8 cellular contexts compared by ENCODE assay signal in genomic region chr12:76779310-76779709, GRCh38. TPM values are rescaled to one million over a fixed set of nuclear protein-coding genes. Genes with fewer than 3 reads are reported as not detected.
DNase-seq lines count a peak whose midpoint lies in the region; ATAC-seq and TF ChIP-seq lines count a peak whose summit lies in the region.
"Not testable (repeated sequence)": the region's sequence is repeated elsewhere in the genome, so short reads cannot be mapped to it uniquely, and the experiment has no call there.

No MANE protein-coding gene starts in this region.

- H3K4me3 ChIP-seq in CD4-positive, CD25-positive, alpha-beta regulatory T cell (ENCODE audit: low read depth, low read length), result not testable (repeated sequence)

- not testable (repeated sequence) for H3K27me3 Mint-ChIP-seq in CD4-positive, CD25-positive, alpha-beta regulatory T cell; activated CD4-positive, alpha-beta memory T cell treated with anti-CD3 and anti-CD28 coated beads for 36 hours; activated T-helper 17 cell treated with anti-CD3 and anti-CD28 coated beads, Interleukin-2, amount 50 U/mL, for 72 hours; activated naive CD8-positive, alpha-beta T cell; chondrocyte (ENCODE audit: low read depth); natural killer cell (ENCODE audit: low read depth in 2 of 2); progenitor cell of endocrine pancreas; stimulated activated memory B cell treated with anti-CD40 and anti-IgM and Interleukin-4, amounts not matched to agents 10 μg/mL and 1 μg/mL and 100 μg/mL, for 72 hours

- peaks cover 47 to 87% (median 57%) of the 10 kb centered on the region in 4 donors for H3K4me1 Mint-ChIP-seq in CD4-positive, CD25-positive, alpha-beta regulatory T cell
- H3K4me1 Mint-ChIP-seq in activated CD4-positive, alpha-beta memory T cell treated with anti-CD3 and anti-CD28 coated beads for 36 hours (ENCODE audit: low read depth), result peaks cover 61% of the 10 kb centered on the region
- peaks cover 50% of the 10 kb centered on the region for H3K4me1 Mint-ChIP-seq in activated T-helper 17 cell treated with anti-CD3 and anti-CD28 coated beads, Interleukin-2, amount 50 U/mL, for 72 hours
- H3K4me1 Mint-ChIP-seq in activated naive CD8-positive, alpha-beta T cell (ENCODE audit: low read depth), result peaks cover 80% of the 10 kb centered on the region
- H3K4me1 Mint-ChIP-seq in chondrocyte (ENCODE audit: low read depth) (peaks cover 69% of the 10 kb centered on the region), natural killer cell (peaks cover 75 to 76% of the 10 kb centered on the region in 2 donors)
- not testable (repeated sequence) for H3K4me1 Mint-ChIP-seq in progenitor cell of endocrine pancreas (ENCODE audit: low read depth)
- peaks cover 71% of the 10 kb centered on the region for H3K4me1 Mint-ChIP-seq in stimulated activated memory B cell treated with anti-CD40 and anti-IgM and Interleukin-4, amounts not matched to agents 10 μg/mL and 1 μg/mL and 100 μg/mL, for 72 hours

- H3K4me1 ChIP-seq in CD4-positive, CD25-positive, alpha-beta regulatory T cell (ENCODE audit: control insufficient read depth, insufficient read depth, low read length, poor library complexity, severe bottlenecking), result not testable (repeated sequence)

- not testable (repeated sequence) for ATAC-seq in CD4-positive, CD25-positive, alpha-beta regulatory T cell (ENCODE audit: low read depth in 2 of 2); natural killer cell; stimulated activated memory B cell treated with anti-CD40 and anti-IgM and Interleukin-4, amounts not matched to agents 10 μg/mL and 1 μg/mL and 100 μg/mL, for 72 hours
- ATAC-seq in activated T-helper 17 cell treated with anti-CD3 and anti-CD28 coated beads, Interleukin-2, amount 50 U/mL, for 72 hours (replicated peaks), result peak; percentile 52

- peaks cover 39% of the 10 kb centered on the region for H3K36me3 Mint-ChIP-seq in CD4-positive, CD25-positive, alpha-beta regulatory T cell
- H3K36me3 Mint-ChIP-seq in activated CD4-positive, alpha-beta memory T cell treated with anti-CD3 and anti-CD28 coated beads for 36 hours; activated naive CD8-positive, alpha-beta T cell; chondrocyte (ENCODE audit: low read depth); natural killer cell; progenitor cell of endocrine pancreas (ENCODE audit: insufficient read depth): not testable (repeated sequence)
- H3K36me3 Mint-ChIP-seq in activated T-helper 17 cell treated with anti-CD3 and anti-CD28 coated beads, Interleukin-2, amount 50 U/mL, for 72 hours (ENCODE audit: low read depth), result peaks cover 21% of the 10 kb centered on the region
- peaks cover 45% of the 10 kb centered on the region for H3K36me3 Mint-ChIP-seq in stimulated activated memory B cell treated with anti-CD40 and anti-IgM and Interleukin-4, amounts not matched to agents 10 μg/mL and 1 μg/mL and 100 μg/mL, for 72 hours

- H3K27ac ChIP-seq in CD4-positive, CD25-positive, alpha-beta regulatory T cell (ENCODE audit: insufficient read depth, low read length, poor library complexity, severe bottlenecking), result not testable (repeated sequence)

- peak overlapping the region in 2 of 3 donors; percentile 25 to 60 for H3K27ac Mint-ChIP-seq in CD4-positive, CD25-positive, alpha-beta regulatory T cell
- H3K27ac Mint-ChIP-seq in activated CD4-positive, alpha-beta memory T cell treated with anti-CD3 and anti-CD28 coated beads for 36 hours, result peak overlapping the region; percentile 34
- H3K27ac Mint-ChIP-seq in activated T-helper 17 cell treated with anti-CD3 and anti-CD28 coated beads, Interleukin-2, amount 50 U/mL, for 72 hours, result peak overlapping the region; percentile 63
- H3K27ac Mint-ChIP-seq in activated naive CD8-positive, alpha-beta T cell, result peak overlapping the region; percentile 51
- H3K27ac Mint-ChIP-seq in chondrocyte (ENCODE audit: unreplicated experiment), result peak overlapping the region; percentile 43
- peak overlapping the region; percentile 37 to 44 for H3K27ac Mint-ChIP-seq in natural killer cell
- H3K27ac Mint-ChIP-seq in progenitor cell of endocrine pancreas, result peak overlapping the region; percentile 58
- H3K27ac Mint-ChIP-seq in stimulated activated memory B cell treated with anti-CD40 and anti-IgM and Interleukin-4, amounts not matched to agents 10 μg/mL and 1 μg/mL and 100 μg/mL, for 72 hours, result peak overlapping the region; percentile 56

- H3K9me3 Mint-ChIP-seq in CD4-positive, CD25-positive, alpha-beta regulatory T cell; activated T-helper 17 cell treated with anti-CD3 and anti-CD28 coated beads, Interleukin-2, amount 50 U/mL, for 72 hours; activated naive CD8-positive, alpha-beta T cell (ENCODE audit: low read depth); chondrocyte (ENCODE audit: low read depth); natural killer cell; stimulated activated memory B cell treated with anti-CD40 and anti-IgM and Interleukin-4, amounts not matched to agents 10 μg/mL and 1 μg/mL and 100 μg/mL, for 72 hours: not testable (repeated sequence)
- peaks cover 14% of the 10 kb centered on the region for H3K9me3 Mint-ChIP-seq in activated CD4-positive, alpha-beta memory T cell treated with anti-CD3 and anti-CD28 coated beads for 36 hours
- peaks cover 10% of the 10 kb centered on the region for H3K9me3 Mint-ChIP-seq in progenitor cell of endocrine pancreas (ENCODE audit: low read depth)

- not testable (repeated sequence) for H3K36me3 ChIP-seq in CD4-positive, CD25-positive, alpha-beta regulatory T cell (ENCODE audit: control insufficient read depth, insufficient read depth, low read length)

- not testable (repeated sequence) for TF ChIP-seq CTCF in chondrocyte (IDR thresholded peaks at IDR 0.05); natural killer cell (IDR thresholded peaks at IDR 0.05); progenitor cell of endocrine pancreas (IDR thresholded peaks at IDR 0.05; ENCODE audit: unreplicated experiment)

- not testable (repeated sequence) for H3K4me3 Mint-ChIP-seq in CD4-positive, CD25-positive, alpha-beta regulatory T cell; activated CD4-positive, alpha-beta memory T cell treated with anti-CD3 and anti-CD28 coated beads for 36 hours; activated naive CD8-positive, alpha-beta T cell; chondrocyte (ENCODE audit: unreplicated experiment); natural killer cell; progenitor cell of endocrine pancreas (ENCODE audit: low read depth); stimulated activated memory B cell treated with anti-CD40 and anti-IgM and Interleukin-4, amounts not matched to agents 10 μg/mL and 1 μg/mL and 100 μg/mL, for 72 hours
- peak overlapping the region; percentile 54 for H3K4me3 Mint-ChIP-seq in activated T-helper 17 cell treated with anti-CD3 and anti-CD28 coated beads, Interleukin-2, amount 50 U/mL, for 72 hours

- H3K9me3 ChIP-seq in CD4-positive, CD25-positive, alpha-beta regulatory T cell (ENCODE audit: control insufficient read depth in 2 of 2, low read length in 2 of 2), result not testable (repeated sequence)

- intact Hi-C loops in activated CD4-positive, alpha-beta memory T cell treated with anti-CD3 and anti-CD28 coated beads for 36 hours (cut with micrococcal nuclease); natural killer cell (cut with micrococcal nuclease): not testable (repeated sequence)

- CTCF ChIA-PET in activated CD4-positive, alpha-beta memory T cell treated with anti-CD3 and anti-CD28 coated beads for 36 hours (lab: Charles Lee), result not testable (repeated sequence)

- not testable (repeated sequence) for DNase-seq in CD4-positive, CD25-positive, alpha-beta regulatory T cell; activated CD4-positive, alpha-beta memory T cell treated with anti-CD3 and anti-CD28 coated beads for 36 hours; chondrocyte (ENCODE audit: low spot score); natural killer cell; progenitor cell of endocrine pancreas (ENCODE audit: low spot score, unreplicated experiment)

- not testable (repeated sequence) for H3K27me3 ChIP-seq in CD4-positive, CD25-positive, alpha-beta regulatory T cell (ENCODE audit: control insufficient read depth, insufficient read depth, low read length)

- POLR2A ChIA-PET in activated CD4-positive, alpha-beta memory T cell treated with anti-CD3 and anti-CD28 coated beads for 36 hours (lab: Charles Lee), result not testable (repeated sequence)

RNA-seq across cellular contexts. Expression of gene ZDHHC17, which starts 15.4 kb away (rescaled TPM):
- total RNA-seq in CD4-positive, CD25-positive, alpha-beta regulatory T cell, result 51.2 TPM
- polyA plus RNA-seq in CD4-positive, CD25-positive, alpha-beta regulatory T cell, result 10 to 100 TPM in 3 of 4 donors, 1 to 10 TPM in 1; 9.4 to 16.3 (median 12.9) TPM
- total RNA-seq in activated CD4-positive, alpha-beta memory T cell treated with anti-CD3 and anti-CD28 coated beads for 36 hours, result 10 to 100 TPM; 18.8 to 20.0 TPM
- total RNA-seq in activated T-helper 17 cell treated with anti-CD3 and anti-CD28 coated beads, Interleukin-2, amount 50 U/mL, for 72 hours, result 10 to 100 TPM; 26.4 to 48.2 TPM
- total RNA-seq in chondrocyte (36.0 to 43.0 TPM (median 39.6 TPM) in 3 replicates), natural killer cell (10 to 100 TPM; 55.2 to 63.9 (median 58.4) TPM), progenitor cell of endocrine pancreas (65.7 and 69.2 TPM in 2 replicates)
